Comparison of ENCODE assay signal across 25 cellular contexts in the genomic region with DNA sequence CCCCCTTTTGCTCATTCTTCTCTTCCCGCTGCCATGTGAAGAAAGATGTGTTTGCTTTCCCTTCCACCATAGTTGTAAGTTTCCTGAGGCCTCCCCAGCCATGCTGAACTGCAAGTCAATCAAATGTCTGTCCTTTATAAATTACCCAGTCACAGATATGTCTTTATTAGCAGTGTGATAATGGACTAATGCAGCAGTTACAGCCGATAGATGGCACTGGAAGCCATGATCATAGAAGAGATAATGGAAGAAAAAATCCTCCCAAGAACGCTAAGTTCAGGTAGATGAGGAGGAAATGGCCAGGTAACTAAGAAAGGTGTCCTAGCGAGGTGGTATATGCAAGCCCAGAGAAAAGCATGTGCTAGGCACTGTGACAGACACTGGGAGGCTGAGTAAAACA. TPM values are rescaled to one million over a fixed set of nuclear protein-coding genes. Genes with fewer than 3 reads are reported as not detected.
"Had no signal": no experiment of that assay in that cellular context is flagged by ENCODE, and none has a peak within 500 bp of the region (broad histone marks: within the 10 kb centered on the region; RNA-seq: fewer than 3 reads in every experiment).

No MANE protein-coding gene starts in this region.

- H3K27me3 Mint-ChIP-seq: activated T-helper 17 cell treated with anti-CD3 and anti-CD28 coated beads, Interleukin-2, amount 50 U/mL, for 72 hours; central memory CD8-positive, alpha-beta T cell; T-cell had no signal

- H3K4me1 Mint-ChIP-seq: activated T-helper 17 cell treated with anti-CD3 and anti-CD28 coated beads, Interleukin-2, amount 50 U/mL, for 72 hours had no signal

- ATAC-seq: activated T-helper 17 cell treated with anti-CD3 and anti-CD28 coated beads, Interleukin-2, amount 50 U/mL, for 72 hours; K562; T-cell had no signal

- H3K27ac Mint-ChIP-seq: activated CD4-positive, alpha-beta memory T cell treated with anti-CD3 and anti-CD28 coated beads, Interleukin-2, amount 10 ng/mL, durations not matched to agents 7 days and 5 days; activated T-helper 17 cell treated with anti-CD3 and anti-CD28 coated beads, Interleukin-2, amount 50 U/mL, for 72 hours; T-cell had no signal

- H3K4me1 ChIP-seq: breast epithelium had no signal

- H3K27ac ChIP-seq: breast epithelium, SK-N-MC had no signal

- H3K36me3 ChIP-seq: breast epithelium had no signal

- H3K4me3 ChIP-seq: breast epithelium, K562, SK-N-MC had no signal

- H3K4me3 Mint-ChIP-seq: activated CD4-positive, alpha-beta memory T cell treated with anti-CD3 and anti-CD28 coated beads, Interleukin-2, amount 10 ng/mL, durations not matched to agents 7 days and 5 days; activated T-helper 17 cell treated with anti-CD3 and anti-CD28 coated beads, Interleukin-2, amount 50 U/mL, for 72 hours; central memory CD8-positive, alpha-beta T cell; T-cell had no signal

- DNase-seq: activated CD4-positive, alpha-beta memory T cell treated with anti-CD3 and anti-CD28 coated beads, Interleukin-2, amount 10 ng/mL, durations not matched to agents 7 days and 5 days; activated CD4-positive, alpha-beta T cell treated with anti-CD3 and anti-CD28 coated beads, Interleukin-2, amount 50 U/mL, for 1 hour; activated CD4-positive, CD25-positive, alpha-beta regulatory T cell; activated naive CD4-positive, alpha-beta T cell treated with anti-CD3 and anti-CD28 coated beads, Interleukin-2, amount 50 U/mL, for 16 hours; activated T-cell treated with anti-CD3 and anti-CD28 coated beads for 4 hours; activated T-cell treated with anti-CD3 and anti-CD28 coated beads, Interleukin-2, amount 50 U/mL, for 48 hours; aorta; Karpas-422; NCI-H1048; NCI-H146; NCI-H187 treated with DMSO at 0.1 percent for 48 hours; NCI-H2081 treated with DMSO at 0.1 percent for 48 hours; NCI-H446 treated with DMSO at 0.1 percent for 48 hours; NCI-H526; NCI-H774; SIG-M5; T-cell; T-helper 2 cell; T1000 had no signal

- H3K27me3 ChIP-seq: breast epithelium had no signal

RNA-seq across cellular contexts. Expression of gene TNFSF8, which starts 51.2 kb away (rescaled TPM):
- total RNA-seq: M059J had no signal
- polyA plus RNA-seq: K562 had no signal
